9 cellular contexts compared by ENCODE assay signal in genomic region chr11:46917109-46918086, GRCh38. TPM values are rescaled to one million over a fixed set of nuclear protein-coding genes. Genes with fewer than 3 reads are reported as not detected.
DNase-seq lines count a peak whose midpoint lies in the region; ATAC-seq and TF ChIP-seq lines count a peak whose summit lies in the region.
"Had no signal": no experiment of that assay in that cellular context is flagged by ENCODE, and none has a peak within 500 bp of the region (broad histone marks: within the 10 kb centered on the region; RNA-seq: fewer than 3 reads in every experiment).

No MANE protein-coding gene starts in this region.

- POLR2A ChIA-PET in activated naive CD8-positive, alpha-beta T cell treated with anti-CD3 and anti-CD28 coated beads, Interleukin-2, amount 10 ng/mL, durations not matched to agents 7 days and 5 days (lab: Charles Lee) = interaction anchor here (0.7 to 1.3 kb wide), 2 partner anchors 19 to 151 kb away, joined by 3 read pairs; partner anchors contain the start of gene CSTPP1

- ATAC-seq in activated naive CD8-positive, alpha-beta T cell treated with anti-CD3 and anti-CD28 coated beads, Interleukin-2, amount 10 ng/mL, durations not matched to agents 7 days and 5 days (ENCODE audit: low read depth) = peak; percentile 13
- ATAC-seq in left colon (peak; percentile 39), GM19023 (IDR thresholded peaks at IDR 0.05; ENCODE audit: unreplicated experiment) (no peak), GM19035 (IDR thresholded peaks at IDR 0.05; ENCODE audit: unreplicated experiment) (no peak)

- peak overlapping the region; percentile 63 for H3K4me3 ChIP-seq in suprapubic skin

- H3K9me3 Mint-ChIP-seq in activated naive CD8-positive, alpha-beta T cell treated with anti-CD3 and anti-CD28 coated beads, Interleukin-2, amount 10 ng/mL, durations not matched to agents 7 days and 5 days = no peaks in the 10 kb centered on the region

- H3K9me3 ChIP-seq in suprapubic skin = no peaks in the 10 kb centered on the region

- H3K36me3 Mint-ChIP-seq in activated naive CD8-positive, alpha-beta T cell treated with anti-CD3 and anti-CD28 coated beads, Interleukin-2, amount 10 ng/mL, durations not matched to agents 7 days and 5 days = no peaks in the 10 kb centered on the region

- no peak overlapping the region for H3K27ac Mint-ChIP-seq in activated naive CD8-positive, alpha-beta T cell treated with anti-CD3 and anti-CD28 coated beads, Interleukin-2, amount 10 ng/mL, durations not matched to agents 7 days and 5 days

- H3K27me3 Mint-ChIP-seq in activated naive CD8-positive, alpha-beta T cell treated with anti-CD3 and anti-CD28 coated beads, Interleukin-2, amount 10 ng/mL, durations not matched to agents 7 days and 5 days = peaks cover 74% of the 10 kb centered on the region

- no peaks in the 10 kb centered on the region for H3K36me3 ChIP-seq in suprapubic skin

- H3K27me3 ChIP-seq in suprapubic skin = no peaks in the 10 kb centered on the region

- intact Hi-C loops in left colon (cut with DNase I, micrococcal nuclease) = no loop called here

- peaks cover 80% of the 10 kb centered on the region for H3K4me1 ChIP-seq in suprapubic skin

- peak overlapping the region; percentile 82 for H3K27ac ChIP-seq in suprapubic skin
- H3K27ac ChIP-seq: 22Rv1 had no signal

- H3K4me3 Mint-ChIP-seq in activated naive CD8-positive, alpha-beta T cell treated with anti-CD3 and anti-CD28 coated beads, Interleukin-2, amount 10 ng/mL, durations not matched to agents 7 days and 5 days = peak overlapping the region; percentile 69

- 0% methylated on average over 31 of the region's 55 CpGs for whole genome bisulfite sequencing in suprapubic skin

- peak; percentile 43 for DNase-seq in DMS 273 (lab: John Stamatoyannopoulos, UW; ENCODE audit: unreplicated experiment)
- DNase-seq in DMS 273 treated with DMSO at 0.1 percent for 48 hours (lab: John Stamatoyannopoulos, UW) = no peak
- DNase-seq in activated naive CD8-positive, alpha-beta T cell treated with anti-CD3 and anti-CD28 coated beads, Interleukin-2, amount 10 ng/mL, durations not matched to agents 7 days and 5 days = no peak
- DNase-seq in left colon = no peak
- no peak for DNase-seq in suprapubic skin (ENCODE audit: low spot score in 2 of 2)
- DNase-seq in amygdala (lab: John Stamatoyannopoulos, UW) = no peak

- no peak for TF ChIP-seq POLR2A in suprapubic skin (IDR thresholded peaks at IDR 0.05)

- TF ChIP-seq CTCF in suprapubic skin (IDR thresholded peaks at IDR 0.05) = no peak

- TF ChIP-seq EP300 in suprapubic skin (IDR thresholded peaks at IDR 0.05) = no peak

- peaks cover 25% of the 10 kb centered on the region for H3K4me1 Mint-ChIP-seq in activated naive CD8-positive, alpha-beta T cell treated with anti-CD3 and anti-CD28 coated beads, Interleukin-2, amount 10 ng/mL, durations not matched to agents 7 days and 5 days

RNA-seq across cellular contexts. Expression of gene LRP4, which starts 1.0 kb away (rescaled TPM):
- under 1 TPM in 1 of 2 experiments, not detected in 1; 0.06 TPM for total RNA-seq in activated naive CD8-positive, alpha-beta T cell treated with anti-CD3 and anti-CD28 coated beads, Interleukin-2, amount 10 ng/mL, durations not matched to agents 7 days and 5 days
- total RNA-seq in left colon (10 to 100 TPM in 1 of 2 donors, 1 to 10 TPM in 1; 6.7 to 43.3 TPM), suprapubic skin (100 to 1,000 TPM in 2 of 4 donors, 10 to 100 TPM in 2; 52.2 to 308 (median 90.4) TPM)

RNA-seq across cellular contexts. Expression of gene CSTPP1, which starts 19.2 kb away (rescaled TPM):
- total RNA-seq in activated naive CD8-positive, alpha-beta T cell treated with anti-CD3 and anti-CD28 coated beads, Interleukin-2, amount 10 ng/mL, durations not matched to agents 7 days and 5 days = 10 to 100 TPM; 14.2 to 16.5 TPM
- total RNA-seq in left colon (10 to 100 TPM; 27.7 to 34.8 TPM), suprapubic skin (100 to 1,000 TPM in 1 of 4 donors, 10 to 100 TPM in 3; 34.9 to 117 (median 48.1) TPM)

Comparison
In these comparisons a context has a peak if more than half of its experiments do, and no peak if none do; other contexts are left out.
1. ATAC-seq: peak in activated naive CD8-positive, alpha-beta T cell treated with anti-CD3 and anti-CD28 coated beads, Interleukin-2, amount 10 ng/mL, durations not matched to agents 7 days and 5 days (single experiment) and left colon (single experiment); none in GM19023 (single experiment) and GM19035 (single experiment).
2. RNA of gene LRP4, which starts 1.0 kb away (total RNA-seq): 52.2 to 308 TPM in suprapubic skin and 6.7 to 43.3 TPM in left colon; 0.06 TPM in activated naive CD8-positive, alpha-beta T cell treated with anti-CD3 and anti-CD28 coated beads, Interleukin-2, amount 10 ng/mL, durations not matched to agents 7 days and 5 days; every median in the first group is over 4 times any median in the second.